Comparison of ENCODE assay signal across 33 cellular contexts in genomic region chr4:151824647-151825046, GRCh38.
"Had no signal": no experiment of that assay in that cellular context is flagged by ENCODE, and none has a peak within 500 bp of the region (broad histone marks: within the 10 kb centered on the region; RNA-seq: fewer than 3 reads in every experiment).

No MANE protein-coding gene starts in this region.

- H3K27ac ChIP-seq: adrenal gland, body of pancreas, epithelial cell of prostate, esophagus squamous epithelium, neural progenitor cell, skin epidermis, thyroid gland, upper lobe of right lung, VCaP had no signal

- FAIRE-seq: colon, endometrium, TTC549 had no signal

- ATAC-seq: activated CD4-positive, CD25-positive, alpha-beta regulatory T cell treated with anti-CD3 and anti-CD28 coated beads, Interleukin-2, amount 50 U/mL, for 24 hours; body of pancreas; left cardiac atrium; natural killer cell; sciatic nerve; stimulated activated effector memory CD8-positive, alpha-beta T cell treated with anti-CD3 and anti-CD28 coated beads, Interleukin-12 subunit alpha, Interleukin-12 subunit beta, amount 100 ng/mL, for 72 hours; stimulated activated naive CD8-positive, alpha-beta T cell treated with anti-CD3 and anti-CD28 coated beads, Interleukin-15, amount 100 ng/mL, for 72 hours; upper lobe of right lung had no signal

- H3K36me3 ChIP-seq: adrenal gland, esophagus squamous epithelium, neural progenitor cell, thyroid gland, upper lobe of right lung had no signal

- H3K9me3 ChIP-seq: adrenal gland, body of pancreas, esophagus squamous epithelium, thyroid gland, upper lobe of right lung had no signal

- H3K4me3 ChIP-seq: adrenal gland, body of pancreas, esophagus squamous epithelium, neural progenitor cell, skin epidermis, thyroid gland, upper lobe of right lung had no signal

- DNase-seq: activated CD4-positive, alpha-beta T cell treated with anti-CD3 and anti-CD28 coated beads for 48 hours; activated CD4-positive, alpha-beta T cell treated with anti-CD3 and anti-CD28 coated beads, Interleukin-2, amount 50 U/mL, for 48 hours; activated CD8-positive, alpha-beta memory T cell treated with anti-CD3 and anti-CD28 coated beads for 24 hours; activated effector memory CD4-positive, alpha-beta T cell treated with anti-CD3 and anti-CD28 coated beads, Interleukin-2, amount 50 U/mL, for 16 hours; activated naive CD4-positive, alpha-beta T cell treated with anti-CD3 and anti-CD28 coated beads for 36 hours; activated naive CD8-positive, alpha-beta T cell treated with anti-CD3 and anti-CD28 coated beads for 36 hours; adrenal gland; aorta; body of pancreas; dermis blood vessel endothelial cell; effector CD4-positive, alpha-beta T cell; esophagus squamous epithelium; foreskin melanocyte; left cardiac atrium; natural killer cell; posterior cingulate gyrus; stimulated activated CD4-positive, alpha-beta T cell treated with anti-CD3 and anti-CD28 coated beads, Interleukin-4, amount 100 ng/mL, for 24 hours; stimulated activated naive CD8-positive, alpha-beta T cell treated with anti-CD3 and anti-CD28 coated beads, Interleukin-15, amount 100 ng/mL, for 72 hours; T-helper 9 cell; thyroid gland; upper lobe of right lung had no signal

- H3K4me2 ChIP-seq: neural progenitor cell had no signal

- H3K36me3 Mint-ChIP-seq: activated naive CD8-positive, alpha-beta T cell treated with anti-CD3 and anti-CD28 coated beads for 36 hours; memory B cell; natural killer cell; neural progenitor cell; stimulated activated effector memory CD8-positive, alpha-beta T cell treated with anti-CD3 and anti-CD28 coated beads, Interleukin-12 subunit alpha, Interleukin-12 subunit beta, amount 100 ng/mL, for 72 hours had no signal

- H3K27me3 ChIP-seq: adrenal gland, body of pancreas, esophagus squamous epithelium, neural progenitor cell, thyroid gland, upper lobe of right lung had no signal

- H3K4me1 Mint-ChIP-seq: activated naive CD8-positive, alpha-beta T cell treated with anti-CD3 and anti-CD28 coated beads for 36 hours; memory B cell; natural killer cell; neural progenitor cell; stimulated activated effector memory CD8-positive, alpha-beta T cell treated with anti-CD3 and anti-CD28 coated beads, Interleukin-12 subunit alpha, Interleukin-12 subunit beta, amount 100 ng/mL, for 72 hours; stimulated activated naive CD8-positive, alpha-beta T cell treated with anti-CD3 and anti-CD28 coated beads, Interleukin-15, amount 100 ng/mL, for 72 hours had no signal

- H3K27me3 Mint-ChIP-seq: activated naive CD8-positive, alpha-beta T cell treated with anti-CD3 and anti-CD28 coated beads for 36 hours; stimulated activated naive CD8-positive, alpha-beta T cell treated with anti-CD3 and anti-CD28 coated beads, Interleukin-15, amount 100 ng/mL, for 72 hours had no signal

- H3K9ac ChIP-seq: neural progenitor cell had no signal

- H3K4me1 ChIP-seq: adrenal gland, body of pancreas, esophagus squamous epithelium, neural progenitor cell, thyroid gland, upper lobe of right lung had no signal

- H2AFZ ChIP-seq: neural progenitor cell had no signal

- H3K4me3 Mint-ChIP-seq: activated naive CD4-positive, alpha-beta T cell treated with anti-CD3 and anti-CD28 coated beads for 36 hours; activated naive CD8-positive, alpha-beta T cell treated with anti-CD3 and anti-CD28 coated beads for 36 hours; activated T-helper 1 cell treated with anti-CD3 and anti-CD28 coated beads, Interleukin-12 subunit alpha, Interleukin-12 subunit beta, Interleukin-2, Interleukin-4 antibody, amounts not matched to agents 30 ng/mL and 10 ng/mL and 1 ng/mL, durations not matched to agents 14 hours and 24 hours and 36 hours; memory B cell; natural killer cell; neural progenitor cell; stimulated activated effector memory CD8-positive, alpha-beta T cell treated with anti-CD3 and anti-CD28 coated beads, Interleukin-12 subunit alpha, Interleukin-12 subunit beta, amount 100 ng/mL, for 72 hours; stimulated activated naive CD8-positive, alpha-beta T cell treated with anti-CD3 and anti-CD28 coated beads, Interleukin-15, amount 100 ng/mL, for 72 hours had no signal

- H3K27ac Mint-ChIP-seq: activated naive CD4-positive, alpha-beta T cell treated with anti-CD3 and anti-CD28 coated beads for 36 hours; activated naive CD8-positive, alpha-beta T cell treated with anti-CD3 and anti-CD28 coated beads for 36 hours; activated T-helper 1 cell treated with anti-CD3 and anti-CD28 coated beads, Interleukin-12 subunit alpha, Interleukin-12 subunit beta, Interleukin-2, Interleukin-4 antibody, amounts not matched to agents 30 ng/mL and 10 ng/mL and 1 ng/mL, durations not matched to agents 14 hours and 24 hours and 36 hours; memory B cell; natural killer cell; neural progenitor cell; stimulated activated effector memory CD8-positive, alpha-beta T cell treated with anti-CD3 and anti-CD28 coated beads, Interleukin-12 subunit alpha, Interleukin-12 subunit beta, amount 100 ng/mL, for 72 hours; stimulated activated naive CD8-positive, alpha-beta T cell treated with anti-CD3 and anti-CD28 coated beads, Interleukin-15, amount 100 ng/mL, for 72 hours had no signal

- H3K9me3 Mint-ChIP-seq: activated naive CD4-positive, alpha-beta T cell treated with anti-CD3 and anti-CD28 coated beads for 36 hours; activated naive CD8-positive, alpha-beta T cell treated with anti-CD3 and anti-CD28 coated beads for 36 hours; activated T-helper 1 cell treated with anti-CD3 and anti-CD28 coated beads, Interleukin-12 subunit alpha, Interleukin-12 subunit beta, Interleukin-2, Interleukin-4 antibody, amounts not matched to agents 30 ng/mL and 10 ng/mL and 1 ng/mL, durations not matched to agents 14 hours and 24 hours and 36 hours; memory B cell; natural killer cell; stimulated activated effector memory CD8-positive, alpha-beta T cell treated with anti-CD3 and anti-CD28 coated beads, Interleukin-12 subunit alpha, Interleukin-12 subunit beta, amount 100 ng/mL, for 72 hours had no signal
